In the genomic region with DNA sequence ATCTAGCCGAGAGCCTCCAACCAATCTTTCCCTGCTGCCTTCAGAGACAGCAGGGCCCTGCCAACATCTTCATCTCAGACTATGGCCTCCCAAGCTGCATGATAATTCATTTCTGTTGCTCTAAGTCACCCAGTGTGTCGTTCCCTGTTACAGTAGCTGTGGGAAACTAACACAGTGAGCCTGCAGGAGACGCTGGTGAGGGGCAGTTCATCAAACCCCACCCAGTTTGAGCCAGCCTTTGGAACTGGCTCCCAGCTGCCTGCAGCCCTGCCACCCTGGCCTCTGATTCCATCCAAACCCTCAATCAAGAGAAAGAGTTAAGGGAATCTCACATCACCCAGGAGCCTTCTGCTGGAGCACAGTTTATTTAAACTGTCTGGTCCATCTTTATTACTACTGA, we compare ENCODE assay signal across 15 cellular contexts.
"Had no signal": no experiment of that assay in that cellular context is flagged by ENCODE, and none has a peak within 500 bp of the region (broad histone marks: within the 10 kb centered on the region; RNA-seq: fewer than 3 reads in every experiment).

No MANE protein-coding gene starts in this region.

- H3K4me3 ChIP-seq: spleen, testis had no signal

- H3K36me3 ChIP-seq: spleen had no signal

- H3K27ac ChIP-seq: spleen, testis had no signal

- ATAC-seq: sciatic nerve, T-cell had no signal

- H3K27me3 Mint-ChIP-seq: activated naive CD8-positive, alpha-beta T cell had no signal

- H3K36me3 Mint-ChIP-seq: activated CD4-positive, alpha-beta memory T cell treated with anti-CD3 and anti-CD28 coated beads for 36 hours; activated naive CD8-positive, alpha-beta T cell; T-cell had no signal

- H3K27ac Mint-ChIP-seq: activated CD4-positive, alpha-beta memory T cell treated with anti-CD3 and anti-CD28 coated beads for 36 hours; activated naive CD8-positive, alpha-beta T cell; activated T-cell treated with anti-CD3 and anti-CD28 coated beads, Interleukin-2, amount 50 U/mL, for 24 hours; nephron; stimulated activated naive CD8-positive, alpha-beta T cell treated with anti-CD3 and anti-CD28 coated beads, Interleukin-15, Interleukin-2, amounts not matched to agents 100 ng/mL and 50 ng/mL, for 24 hours; T-cell had no signal

- H3K27me3 ChIP-seq: testis had no signal

- H3K4me1 ChIP-seq: testis had no signal

- H3K9me3 Mint-ChIP-seq: activated CD4-positive, alpha-beta memory T cell treated with anti-CD3 and anti-CD28 coated beads for 36 hours; activated T-cell treated with anti-CD3 and anti-CD28 coated beads, Interleukin-2, amount 50 U/mL, for 24 hours; nephron; stimulated activated naive CD8-positive, alpha-beta T cell treated with anti-CD3 and anti-CD28 coated beads, Interleukin-15, Interleukin-2, amounts not matched to agents 100 ng/mL and 50 ng/mL, for 24 hours; T-cell had no signal

- H3K4me1 Mint-ChIP-seq: nephron, T-cell had no signal

- H3K9me3 ChIP-seq: spleen, testis had no signal

- H3K4me3 Mint-ChIP-seq: activated CD4-positive, alpha-beta memory T cell treated with anti-CD3 and anti-CD28 coated beads for 36 hours; activated naive CD8-positive, alpha-beta T cell; activated T-cell treated with anti-CD3 and anti-CD28 coated beads, Interleukin-2, amount 50 U/mL, for 24 hours; nephron; stimulated activated naive CD8-positive, alpha-beta T cell treated with anti-CD3 and anti-CD28 coated beads, Interleukin-15, Interleukin-2, amounts not matched to agents 100 ng/mL and 50 ng/mL, for 24 hours; T-cell had no signal

- DNase-seq: activated CD4-positive, alpha-beta memory T cell treated with anti-CD3 and anti-CD28 coated beads for 36 hours; activated CD4-positive, alpha-beta T cell treated with anti-CD3 and anti-CD28 coated beads for 1 hour; activated effector memory CD4-positive, alpha-beta T cell treated with Interleukin-2 at 50 U/mL for 16 hours; activated T-cell treated with anti-CD3 and anti-CD28 coated beads, Interleukin-2, amount 50 U/mL, for 24 hours; amniotic stem cell; hippocampal formation; kidney glomerular epithelial cell; spleen; T-cell; T-helper 9 cell; testis had no signal
